ENCODE assay signal across 35 cellular contexts in genomic region chr5:161332343-161332742, GRCh38.
"Had no signal": no experiment of that assay in that cellular context is flagged by ENCODE, and none has a peak within 500 bp of the region (broad histone marks: within the 10 kb centered on the region; RNA-seq: fewer than 3 reads in every experiment).

No MANE protein-coding gene starts in this region.

- H3K4me3 ChIP-seq: MG63 had no signal

- H3K4me2 ChIP-seq: KMS-11 had no signal

- H3K36me3 ChIP-seq: MG63 had no signal

- H3K27ac ChIP-seq: KMS-11 had no signal

- H3K27me3 ChIP-seq: MG63 had no signal

- DNase-seq: Karpas-422, Kasumi-1, MG63, MM.1S, MV-4-11, NCI-H1048, NCI-H1092, NCI-H1092 treated with DMSO at 0.1 percent for 48 hours, NCI-H1105, NCI-H1105 treated with DMSO at 0.1 percent for 48 hours, NCI-H1417, NCI-H1417 treated with DMSO at 0.1 percent for 48 hours, NCI-H1436, NCI-H1436 treated with DMSO at 0.1 percent for 48 hours, NCI-H146, NCI-H1694, NCI-H1694 treated with DMSO at 0.1 percent for 48 hours, NCI-H187, NCI-H187 treated with DMSO at 0.1 percent for 48 hours, NCI-H1930, NCI-H2029, NCI-H2029 treated with DMSO at 0.1 percent for 48 hours, NCI-H2081, NCI-H2081 treated with DMSO at 0.1 percent for 48 hours, NCI-H2107, NCI-H2171, NCI-H2171 treated with DMSO at 0.1 percent for 48 hours, NCI-H2227 treated with DMSO at 0.1 percent for 48 hours, NCI-H226, NCI-H345, NCI-H446, NCI-H446 treated with DMSO at 0.1 percent for 48 hours, NCI-H510A, NCI-H510A treated with DMSO at 0.1 percent for 48 hours had no signal

- H3K9me3 ChIP-seq: MG63 had no signal

- H3K9ac ChIP-seq: KMS-11 had no signal
